Comparison of ENCODE assay signal across 35 cellular contexts in genomic region chr15:35975941-35976340, GRCh38.
"Had no signal": no experiment of that assay in that cellular context is flagged by ENCODE, and none has a peak within 500 bp of the region (broad histone marks: within the 10 kb centered on the region; RNA-seq: fewer than 3 reads in every experiment).

No MANE protein-coding gene starts in this region.

- H3K27ac ChIP-seq: KMS-11 had no signal

- H3K9me3 ChIP-seq: MG63 had no signal

- H3K27me3 ChIP-seq: MG63 had no signal

- H3K4me3 ChIP-seq: MG63 had no signal

- DNase-seq: Karpas-422, Kasumi-1, MG63, MM.1S, MV-4-11, NCI-H1048, NCI-H1092, NCI-H1092 treated with DMSO at 0.1 percent for 48 hours, NCI-H1105, NCI-H1105 treated with DMSO at 0.1 percent for 48 hours, NCI-H1417, NCI-H1417 treated with DMSO at 0.1 percent for 48 hours, NCI-H1436, NCI-H1436 treated with DMSO at 0.1 percent for 48 hours, NCI-H146, NCI-H1694, NCI-H1694 treated with DMSO at 0.1 percent for 48 hours, NCI-H187, NCI-H187 treated with DMSO at 0.1 percent for 48 hours, NCI-H1930, NCI-H2029, NCI-H2029 treated with DMSO at 0.1 percent for 48 hours, NCI-H2081, NCI-H2081 treated with DMSO at 0.1 percent for 48 hours, NCI-H2107, NCI-H2171, NCI-H2171 treated with DMSO at 0.1 percent for 48 hours, NCI-H2227 treated with DMSO at 0.1 percent for 48 hours, NCI-H345, NCI-H446, NCI-H446 treated with DMSO at 0.1 percent for 48 hours, NCI-H510A, NCI-H510A treated with DMSO at 0.1 percent for 48 hours, NCI-H524 had no signal

- H3K4me2 ChIP-seq: KMS-11 had no signal

- H3K9ac ChIP-seq: KMS-11 had no signal

- H3K36me3 ChIP-seq: MG63 had no signal
